In genomic region chr7:891291-891690, GRCh38 we compare ENCODE assay signal across 30 cellular contexts.
"Had no signal": no experiment of that assay in that cellular context is flagged by ENCODE, and none has a peak within 500 bp of the region (broad histone marks: within the 10 kb centered on the region; RNA-seq: fewer than 3 reads in every experiment).

No MANE protein-coding gene starts in this region.

- H3K4me1 ChIP-seq: ascending aorta had no signal

- H3K27ac ChIP-seq: ascending aorta, cardiac muscle cell, WERI-Rb-1 had no signal

- H3K4me3 Mint-ChIP-seq: activated CD4-positive, alpha-beta T cell treated with anti-CD3 and anti-CD28 coated beads, Interleukin-2, amount 10 ng/mL, durations not matched to agents 24 days and 14 days; activated CD8-positive, alpha-beta T cell treated with anti-CD3 and anti-CD28 coated beads for 36 hours; activated naive CD4-positive, alpha-beta T cell treated with anti-CD3 and anti-CD28 coated beads, Interleukin-2, amount 50 U/mL, for 24 hours; activated naive CD8-positive, alpha-beta T cell treated with anti-CD3 and anti-CD28 coated beads, Interleukin-2, amount 10 ng/mL, durations not matched to agents 7 days and 5 days; activated T-cell treated with anti-CD3 and anti-CD28 coated beads, Interleukin-2, amount 50 U/mL, for 72 hours; activated T-helper 17 cell treated with anti-CD3 and anti-CD28 coated beads, Interleukin-2, amount 50 U/mL, for 72 hours had no signal

- H3K4me1 Mint-ChIP-seq: activated naive CD4-positive, alpha-beta T cell treated with anti-CD3 and anti-CD28 coated beads, Interleukin-2, amount 50 U/mL, for 24 hours; activated naive CD8-positive, alpha-beta T cell treated with anti-CD3 and anti-CD28 coated beads, Interleukin-2, amount 10 ng/mL, durations not matched to agents 7 days and 5 days had no signal

- H3K9me3 Mint-ChIP-seq: activated CD4-positive, alpha-beta T cell treated with anti-CD3 and anti-CD28 coated beads, Interleukin-2, amount 10 ng/mL, durations not matched to agents 24 days and 14 days; activated CD8-positive, alpha-beta T cell treated with anti-CD3 and anti-CD28 coated beads for 36 hours; activated naive CD4-positive, alpha-beta T cell treated with anti-CD3 and anti-CD28 coated beads, Interleukin-2, amount 50 U/mL, for 24 hours; activated naive CD8-positive, alpha-beta T cell treated with anti-CD3 and anti-CD28 coated beads, Interleukin-2, amount 10 ng/mL, durations not matched to agents 7 days and 5 days; activated T-helper 17 cell treated with anti-CD3 and anti-CD28 coated beads, Interleukin-2, amount 50 U/mL, for 72 hours had no signal

- H3K27ac Mint-ChIP-seq: activated CD4-positive, alpha-beta T cell treated with anti-CD3 and anti-CD28 coated beads, Interleukin-2, amount 10 ng/mL, durations not matched to agents 24 days and 14 days; activated CD8-positive, alpha-beta T cell treated with anti-CD3 and anti-CD28 coated beads for 36 hours; activated naive CD4-positive, alpha-beta T cell treated with anti-CD3 and anti-CD28 coated beads, Interleukin-2, amount 50 U/mL, for 24 hours; activated naive CD8-positive, alpha-beta T cell treated with anti-CD3 and anti-CD28 coated beads, Interleukin-2, amount 10 ng/mL, durations not matched to agents 7 days and 5 days; activated T-cell treated with anti-CD3 and anti-CD28 coated beads, Interleukin-2, amount 50 U/mL, for 72 hours; activated T-helper 17 cell treated with anti-CD3 and anti-CD28 coated beads, Interleukin-2, amount 50 U/mL, for 72 hours had no signal

- H3K27me3 ChIP-seq: ascending aorta, cardiac muscle cell, MG63 had no signal

- H3K27me3 Mint-ChIP-seq: activated CD4-positive, alpha-beta T cell treated with anti-CD3 and anti-CD28 coated beads, Interleukin-2, amount 10 ng/mL, durations not matched to agents 24 days and 14 days; activated CD8-positive, alpha-beta T cell treated with anti-CD3 and anti-CD28 coated beads for 36 hours; activated naive CD4-positive, alpha-beta T cell treated with anti-CD3 and anti-CD28 coated beads, Interleukin-2, amount 50 U/mL, for 24 hours; activated naive CD8-positive, alpha-beta T cell treated with anti-CD3 and anti-CD28 coated beads, Interleukin-2, amount 10 ng/mL, durations not matched to agents 7 days and 5 days; activated T-helper 17 cell treated with anti-CD3 and anti-CD28 coated beads, Interleukin-2, amount 50 U/mL, for 72 hours had no signal

- H3K4me3 ChIP-seq: ascending aorta, cardiac muscle cell, MG63 had no signal

- DNase-seq: activated CD4-positive, alpha-beta T cell treated with anti-CD3 and anti-CD28 coated beads, Interleukin-2, amount 10 ng/mL, durations not matched to agents 24 days and 14 days; activated CD4-positive, alpha-beta T cell treated with anti-CD3 and anti-CD28 coated beads, Interleukin-2, amount 50 U/mL, for 4 hours; activated CD8-positive, alpha-beta T cell treated with anti-CD3 and anti-CD28 coated beads for 36 hours; activated gamma-delta T cell; activated naive CD4-positive, alpha-beta T cell treated with Interleukin-2 at 50 U/mL for 16 hours; activated naive CD8-positive, alpha-beta T cell treated with anti-CD3 and anti-CD28 coated beads, Interleukin-2, amount 10 ng/mL, durations not matched to agents 7 days and 5 days; activated T-cell treated with anti-CD3 and anti-CD28 coated beads, Interleukin-2, amount 50 U/mL, for 1 hour; activated T-cell treated with anti-CD3 and anti-CD28 coated beads, Interleukin-2, amount 50 U/mL, for 72 hours; amygdala; Karpas-422; KBM-7; MG63; NCI-H1048; NCI-H1105 treated with DMSO at 0.1 percent for 48 hours; NCI-H1436 treated with DMSO at 0.1 percent for 48 hours; NCI-H1694 treated with DMSO at 0.1 percent for 48 hours; NCI-H2029; NCI-H345; NCI-H524 treated with DMSO at 0.1 percent for 48 hours; Right ventricle myocardium superior; SW 1271; T-helper 1 cell; T-helper 2 cell; T-helper 9 cell; WERI-Rb-1 had no signal

- H3K9me3 ChIP-seq: ascending aorta, MG63 had no signal

- ATAC-seq: activated CD8-positive, alpha-beta T cell treated with anti-CD3 and anti-CD28 coated beads for 36 hours; activated T-helper 17 cell treated with anti-CD3 and anti-CD28 coated beads, Interleukin-2, amount 50 U/mL, for 72 hours; Panc1 had no signal
